16 cellular contexts compared by ENCODE assay signal in genomic region chr1:21927531-21928237, GRCh38. TPM values are rescaled to one million over a fixed set of nuclear protein-coding genes. Genes with fewer than 3 reads are reported as not detected.
DNase-seq lines count a peak whose midpoint lies in the region; ATAC-seq, FAIRE-seq and TF ChIP-seq lines count a peak whose summit lies in the region.
"Had no signal": no experiment of that assay in that cellular context is flagged by ENCODE, and none has a peak within 500 bp of the region (broad histone marks: within the 10 kb centered on the region; RNA-seq: fewer than 3 reads in every experiment).

No MANE protein-coding gene starts in this region.

- H3K4me1 ChIP-seq in HepG2 (ENCODE audit: insufficient read depth, low read length) (peaks cover 89% of the 10 kb centered on the region), right lobe of liver (no peaks in the 10 kb centered on the region), heart right ventricle (peaks cover 68 to 100% (median 98%) of the 10 kb centered on the region in 9 donors)
- H3K4me1 ChIP-seq in CD8-positive, alpha-beta memory T cell (ENCODE audit: insufficient read depth, low read length): no peaks in the 10 kb centered on the region

- POLR2A ChIA-PET in HepG2 (lab: Yijun Ruan, JAX): interaction anchor here (1.0 to 1.3 kb wide), 2 partner anchors 9 to 11 kb away, joined by 3 to 8 read pairs; partner anchors contain the start of gene HSPG2
- POLR2A ChIA-PET in CD8-positive, alpha-beta memory T cell (lab: Charles Lee): no interaction called here

- no peaks in the 10 kb centered on the region for H4K20me1 ChIP-seq in HepG2 (ENCODE audit: insufficient read depth, low read length)

- in situ Hi-C loops in HepG2 (cut with HindIII; ENCODE audit: extremely low pct_ligation_motif_present, low pct_unique_long_range_greater_than_20kb): no loop called here

- WGBS in HepG2 (ENCODE audit: low lambda C conversion rate): 0% methylated on average over 4 of the region's 12 CpGs
- WGBS in right lobe of liver (ENCODE audit: insufficient coverage, low coverage, low lambda C conversion rate, missing lambda C conversion rate): 71% methylated on average over 1 of the region's 12 CpGs
- 40 to 43% methylated on average over 12 of the region's 12 CpGs for WGBS in heart right ventricle, 2 donors

- TF ChIP-seq CTCF in HepG2 (CRISPR knock-in tag; IDR thresholded peaks at IDR 0.05) (no peak), right lobe of liver (IDR thresholded peaks at IDR 0.05) (no peak), heart right ventricle (IDR thresholded peaks at IDR 0.05) (no peak)

- no peak overlapping the region for H3K4me3 ChIP-seq in HepG2 (replicated peaks in 1 of 3; ENCODE audit: insufficient read depth in 1 of 3, low read depth in 2 of 3, low read length in 3 of 3)
- no peak overlapping the region for H3K4me3 ChIP-seq in right lobe of liver
- H3K4me3 ChIP-seq in heart right ventricle: peak overlapping the region in 2 of 10 donors; percentile 0 to 11
- no peak overlapping the region for H3K4me3 ChIP-seq in CD8-positive, alpha-beta memory T cell (ENCODE audit: low read length)

- no peaks in the 10 kb centered on the region; a peak in 1 of 5 replicates for H3K36me3 ChIP-seq in HepG2 (replicated peaks in 1 of 2; ENCODE audit: control insufficient read depth in 1 of 2, insufficient read depth in 2 of 2, low read length in 2 of 2)
- H3K36me3 ChIP-seq in right lobe of liver: no peaks in the 10 kb centered on the region
- H3K36me3 ChIP-seq in heart right ventricle: peaks cover 0 to 27% (median 0%) of the 10 kb centered on the region in 9 donors
- no peaks in the 10 kb centered on the region for H3K36me3 ChIP-seq in CD8-positive, alpha-beta memory T cell (ENCODE audit: insufficient read depth, low read length)

- no peaks in the 10 kb centered on the region for H3K36me3 Mint-ChIP-seq in CD8-positive, alpha-beta memory T cell
- H3K36me3 Mint-ChIP-seq: activated naive CD8-positive, alpha-beta T cell treated with anti-CD3 and anti-CD28 coated beads, Interleukin-2, amount 10 ng/mL, durations not matched to agents 7 days and 5 days had no signal

- no peaks in the 10 kb centered on the region for H3K4me1 Mint-ChIP-seq in CD8-positive, alpha-beta memory T cell
- H3K4me1 Mint-ChIP-seq: activated CD4-positive, alpha-beta memory T cell treated with anti-CD3 and anti-CD28 coated beads, Interleukin-2, amount 10 ng/mL, durations not matched to agents 7 days and 5 days; activated naive CD8-positive, alpha-beta T cell treated with anti-CD3 and anti-CD28 coated beads, Interleukin-2, amount 10 ng/mL, durations not matched to agents 7 days and 5 days had no signal

- DNase-seq in HepG2 (ENCODE audit: low spot score) (peak; percentile 79), right lobe of liver (no peak), heart right ventricle (peak; percentile 65 to 74), posterior vena cava (ENCODE audit: low spot score) (peak; percentile 91), iPS-NIHi11 (ENCODE audit: low spot score) (no peak)
- DNase-seq in CD8-positive, alpha-beta memory T cell: no peak
- DNase-seq in activated CD4-positive, CD25-positive, alpha-beta regulatory T cell (lab: John Stamatoyannopoulos, UW): no peak
- no peak for DNase-seq in stimulated activated CD4-positive, alpha-beta T cell treated with anti-CD3 and anti-CD28 coated beads, Interleukin-4, amount 100 ng/mL, for 4 hours
- DNase-seq: activated CD4-positive, alpha-beta memory T cell treated with anti-CD3 and anti-CD28 coated beads, Interleukin-2, amount 10 ng/mL, durations not matched to agents 7 days and 5 days; activated naive CD8-positive, alpha-beta T cell treated with anti-CD3 and anti-CD28 coated beads, Interleukin-2, amount 10 ng/mL, durations not matched to agents 7 days and 5 days; NCI-H1105 treated with DMSO at 0.1 percent for 48 hours; NK-92 treated with Interleukin-12 subunit alpha and Interleukin-12 subunit beta, amount 100 ng/mL, for 24 hours had no signal

- FAIRE-seq in HepG2 (lab: Jason Lieb, UNC): peak; percentile 78

- H2AFZ ChIP-seq in HepG2 (ENCODE audit: low read length): no peak overlapping the region

- peaks cover 7 to 16% of the 10 kb centered on the region in 2 donors for H3K27me3 Mint-ChIP-seq in CD8-positive, alpha-beta memory T cell
- H3K27me3 Mint-ChIP-seq: activated CD4-positive, alpha-beta memory T cell treated with anti-CD3 and anti-CD28 coated beads, Interleukin-2, amount 10 ng/mL, durations not matched to agents 7 days and 5 days had no signal

- intact Hi-C loops in HepG2 (cut with micrococcal nuclease; ENCODE audit: unreplicated experiment): no loop called here
- intact Hi-C loops in right lobe of liver (cut with DNase I): no loop called here
- intact Hi-C loops in heart right ventricle (cut with DNase I): no loop called here
- intact Hi-C loops in posterior vena cava (cut with DNase I): no loop called here

- H3K9ac ChIP-seq in HepG2 (ENCODE audit: insufficient read depth, low read depth, low read length): no peak overlapping the region

- H3K27me3 ChIP-seq in HepG2 (ENCODE audit: control insufficient read depth in 1 of 2, insufficient read depth in 2 of 2, low read length in 2 of 2) (no peaks in the 10 kb centered on the region), right lobe of liver (no peaks in the 10 kb centered on the region), heart right ventricle (no peaks in the 10 kb centered on the region)
- no peaks in the 10 kb centered on the region for H3K27me3 ChIP-seq in CD8-positive, alpha-beta memory T cell (ENCODE audit: insufficient read depth, low read length, poor library complexity, severe bottlenecking)

- BruUV-seq in HepG2 (replicated peaks; lab: Mats Ljungman, UMichigan): no TSS peak

- TF ChIP-seq RAD21 in HepG2 (CRISPR knock-in tag; IDR thresholded peaks at IDR 0.05): no peak

- H3K4me2 ChIP-seq in HepG2 (ENCODE audit: low read depth, low read length): peak overlapping the region; percentile 32

- H3K79me2 ChIP-seq in HepG2 (ENCODE audit: insufficient read depth, low read length): peaks cover 28% of the 10 kb centered on the region

- H3K27ac Mint-ChIP-seq in CD8-positive, alpha-beta memory T cell: no peak overlapping the region
- H3K27ac Mint-ChIP-seq: activated CD4-positive, alpha-beta memory T cell treated with anti-CD3 and anti-CD28 coated beads, Interleukin-2, amount 10 ng/mL, durations not matched to agents 7 days and 5 days; activated naive CD8-positive, alpha-beta T cell treated with anti-CD3 and anti-CD28 coated beads, Interleukin-2, amount 10 ng/mL, durations not matched to agents 7 days and 5 days had no signal

- TF ChIP-seq POLR2A in HepG2 (IDR thresholded peaks at IDR 0.05; ENCODE audit: insufficient read depth in 1 of 2, low read depth in 2 of 2, low read length in 2 of 2): no peak
- TF ChIP-seq POLR2A in right lobe of liver (IDR thresholded peaks at IDR 0.05): no peak

- CTCF ChIA-PET in HepG2 (lab: Yijun Ruan, JAX; ENCODE audit: low intra/inter-chr PET ratio, low total read pairs): no interaction called here
- CTCF ChIA-PET in CD8-positive, alpha-beta memory T cell (lab: Charles Lee): no interaction called here

- peak in 1 of 2 experiments; percentile 36; a peak in 1 of 4 replicates for TF ChIP-seq EP300 in HepG2 (IDR thresholded peaks at IDR 0.05; ENCODE audit: low read depth in 2 of 2, low read length in 2 of 2)
- peak; percentile 35; the same call in 1 of the 2 replicates for TF ChIP-seq EP300 in HepG2 (CRISPR knock-in tag; IDR thresholded peaks at IDR 0.05; ENCODE audit: borderline replicate concordance)

- H3K9me3 ChIP-seq in HepG2 (ENCODE audit: low read length) (no peaks in the 10 kb centered on the region), right lobe of liver (no peaks in the 10 kb centered on the region), heart right ventricle (no peaks in the 10 kb centered on the region)
- no peaks in the 10 kb centered on the region for H3K9me3 ChIP-seq in CD8-positive, alpha-beta memory T cell (ENCODE audit: low read length)

- H3K27ac ChIP-seq in HepG2 (ENCODE audit: extremely low read length, insufficient read depth, low read length) (no peak overlapping the region), right lobe of liver (peak overlapping the region in 1 of 3 donors; percentile 28), heart right ventricle (peak overlapping the region; percentile 79 to 99 (median 94))
- H3K27ac ChIP-seq in CD8-positive, alpha-beta memory T cell (ENCODE audit: low read depth, low read length): no peak overlapping the region
- H3K27ac ChIP-seq: epithelial cell of prostate had no signal

- no peaks in the 10 kb centered on the region for H3K9me3 Mint-ChIP-seq in CD8-positive, alpha-beta memory T cell
- H3K9me3 Mint-ChIP-seq: activated CD4-positive, alpha-beta memory T cell treated with anti-CD3 and anti-CD28 coated beads, Interleukin-2, amount 10 ng/mL, durations not matched to agents 7 days and 5 days; activated naive CD8-positive, alpha-beta T cell treated with anti-CD3 and anti-CD28 coated beads, Interleukin-2, amount 10 ng/mL, durations not matched to agents 7 days and 5 days had no signal

- no peak overlapping the region for H3K4me3 Mint-ChIP-seq in CD8-positive, alpha-beta memory T cell
- H3K4me3 Mint-ChIP-seq: activated CD4-positive, alpha-beta memory T cell treated with anti-CD3 and anti-CD28 coated beads, Interleukin-2, amount 10 ng/mL, durations not matched to agents 7 days and 5 days; activated naive CD8-positive, alpha-beta T cell treated with anti-CD3 and anti-CD28 coated beads, Interleukin-2, amount 10 ng/mL, durations not matched to agents 7 days and 5 days had no signal

- ATAC-seq in HepG2 (peak; percentile 63), right lobe of liver (no peak), heart right ventricle (peak; percentile 37 to 74 (median 56))
- ATAC-seq: left lobe of liver had no signal

RNA-seq across cellular contexts. Expression of gene HSPG2, which starts 9.4 kb away (rescaled TPM):
- total RNA-seq in HepG2 (2016; rRNA removed; fragmentation: Illumina TruSeq; extraction: Trizol) (5.6 and 9.1 TPM in 2 replicates), right lobe of liver (10 to 100 TPM; 31.3 to 90.9 (median 43.7) TPM), heart right ventricle (100 to 1,000 TPM; 249 to 508 (median 320) TPM), posterior vena cava (100 to 1,000 TPM; 682 to 919 TPM)
- total RNA-seq in HepG2 (2016; cell fraction: cytosol; rRNA removed; fragmentation: Illumina TruSeq; extraction: Trizol; ENCODE audit: low read depth): 4.1 and 4.6 TPM in 2 replicates
- total RNA-seq in HepG2 (2016; cell fraction: insoluble cytoplasmic fraction; rRNA removed; fragmentation: Illumina TruSeq; extraction: Trizol): 4.7 and 8.9 TPM in 2 replicates
- total RNA-seq in HepG2 (2016; cell fraction: membrane; rRNA removed; fragmentation: Illumina TruSeq; extraction: Trizol): 5.4 and 5.7 TPM in 2 replicates
- total RNA-seq in HepG2 (2016; cell fraction: nucleus; rRNA removed; fragmentation: Illumina TruSeq; extraction: Trizol): 28.3 and 31.6 TPM in 2 replicates
- polyA plus RNA-seq in HepG2 (2011; rRNA removed) (10.3 and 13.1 TPM in 2 replicates), heart right ventricle (100 to 1,000 TPM; 221 to 276 TPM)
- polyA plus RNA-seq in HepG2 (2011; cell fraction: cytosol; rRNA removed): 3.8 and 6.6 TPM in 2 replicates
- polyA plus RNA-seq in HepG2 (2011; cell fraction: nucleus; rRNA removed): 128 and 235 TPM in 2 replicates
- polyA plus RNA-seq in HepG2 (2012): 17.9 and 25.0 TPM in 2 replicates
- 1.9 TPM in 2 replicates for polyA plus RNA-seq in HepG2 (2016; cell fraction: cytosol; fragmentation: Illumina TruSeq; extraction: Trizol; ENCODE audit: low read depth)
- polyA plus RNA-seq in HepG2 (2016; cell fraction: insoluble cytoplasmic fraction; fragmentation: Illumina TruSeq; extraction: Trizol; ENCODE audit: low read depth): 7.0 and 9.8 TPM in 2 replicates
- polyA plus RNA-seq in HepG2 (2016; cell fraction: membrane; fragmentation: Illumina TruSeq; extraction: Trizol; ENCODE audit: low read depth): 2.8 TPM in 2 replicates
- 78.2 and 78.5 TPM in 2 replicates for polyA plus RNA-seq in HepG2 (2016; cell fraction: nucleus; fragmentation: Illumina TruSeq; extraction: Trizol; ENCODE audit: insufficient read depth, low read depth)
- polyA minus RNA-seq in HepG2 (2011; rRNA and poly(A)+ RNA removed; ENCODE audit: low replicate concordance): 24.8 and 26.5 TPM in 2 replicates
- 17.5 and 18.6 TPM in 2 replicates for polyA minus RNA-seq in HepG2 (2011; cell fraction: cytosol; rRNA and poly(A)+ RNA removed)
- polyA minus RNA-seq in HepG2 (2011; cell fraction: nucleus; rRNA and poly(A)+ RNA removed): 39.8 and 42.6 TPM in 2 replicates
- under 1 TPM; 0.24 to 0.72 TPM for total RNA-seq in CD8-positive, alpha-beta memory T cell
- not detected for polyA plus RNA-seq in CD8-positive, alpha-beta memory T cell

RNA-seq across cellular contexts. Expression of gene CELA3B, which starts 49.1 kb away (rescaled TPM):
- not detected in 2 replicates for total RNA-seq in HepG2 (2016; rRNA removed; fragmentation: Illumina TruSeq; extraction: Trizol)
- total RNA-seq in HepG2 (2016; cell fraction: cytosol; rRNA removed; fragmentation: Illumina TruSeq; extraction: Trizol; ENCODE audit: low read depth): not detected in 2 replicates
- not detected in 2 replicates for total RNA-seq in HepG2 (2016; cell fraction: insoluble cytoplasmic fraction; rRNA removed; fragmentation: Illumina TruSeq; extraction: Trizol)
- total RNA-seq in HepG2 (2016; cell fraction: membrane; rRNA removed; fragmentation: Illumina TruSeq; extraction: Trizol): not detected in 2 replicates
- total RNA-seq in HepG2 (2016; cell fraction: nucleus; rRNA removed; fragmentation: Illumina TruSeq; extraction: Trizol): not detected in 2 replicates
- 0.34 TPM in 1 of 2 replicates, not detected in the other for polyA plus RNA-seq in HepG2 (2011; rRNA removed)
- polyA plus RNA-seq in HepG2 (2011; cell fraction: cytosol; rRNA removed): 0.06 TPM in 1 of 2 replicates, not detected in the other
- polyA plus RNA-seq in HepG2 (2011; cell fraction: nucleus; rRNA removed): 0.21 TPM in 1 of 2 replicates, not detected in the other
- polyA plus RNA-seq in HepG2 (2012): 0.24 TPM in 1 of 2 replicates, not detected in the other
- not detected in 2 replicates for polyA plus RNA-seq in HepG2 (2016; cell fraction: cytosol; fragmentation: Illumina TruSeq; extraction: Trizol; ENCODE audit: low read depth)
- polyA plus RNA-seq in HepG2 (2016; cell fraction: insoluble cytoplasmic fraction; fragmentation: Illumina TruSeq; extraction: Trizol; ENCODE audit: low read depth): not detected in 2 replicates
- polyA plus RNA-seq in HepG2 (2016; cell fraction: membrane; fragmentation: Illumina TruSeq; extraction: Trizol; ENCODE audit: low read depth): not detected in 2 replicates
- polyA plus RNA-seq in HepG2 (2016; cell fraction: nucleus; fragmentation: Illumina TruSeq; extraction: Trizol; ENCODE audit: insufficient read depth, low read depth): not detected in 2 replicates
- 0.20 TPM in 1 of 2 replicates, not detected in the other for polyA minus RNA-seq in HepG2 (2011; rRNA and poly(A)+ RNA removed; ENCODE audit: low replicate concordance)
- not detected in 2 replicates for polyA minus RNA-seq in HepG2 (2011; cell fraction: cytosol; rRNA and poly(A)+ RNA removed)
- 0.52 and 1.2 TPM in 2 replicates for polyA minus RNA-seq in HepG2 (2011; cell fraction: nucleus; rRNA and poly(A)+ RNA removed)
- not detected for total RNA-seq in right lobe of liver
- 1 to 10 TPM in 7 of 10 donors, not detected in 3; 1.1 to 2.5 (median 1.3) TPM for total RNA-seq in heart right ventricle
- polyA plus RNA-seq in heart right ventricle: under 1 TPM in 1 of 2 donors, not detected in 1; 0.13 TPM
- 1 to 10 TPM in 1 of 2 donors, not detected in 1; 2.5 TPM for total RNA-seq in posterior vena cava
- not detected for total RNA-seq in CD8-positive, alpha-beta memory T cell
- polyA plus RNA-seq in CD8-positive, alpha-beta memory T cell: not detected
- total RNA-seq: A673; activated CD4-positive, alpha-beta memory T cell treated with anti-CD3 and anti-CD28 coated beads, Interleukin-2, amount 10 ng/mL, durations not matched to agents 7 days and 5 days; activated naive CD8-positive, alpha-beta T cell treated with anti-CD3 and anti-CD28 coated beads, Interleukin-2, amount 10 ng/mL, durations not matched to agents 7 days and 5 days; T-helper 1 cell treated with Interleukin-12 subunit alpha and Interleukin-12 subunit beta and Interleukin-4 antibody, amounts not matched to agents 30 ng/mL and 1 ng/mL, for 36 hours had no signal

Comparison
In these comparisons a context has a peak if more than half of its experiments do, and no peak if none do; other contexts are left out.
1. ATAC-seq: peak in HepG2 (single experiment) and heart right ventricle (8 of 8); none in right lobe of liver (0 of 4).
2. DNase-seq: peak in HepG2 (single experiment), heart right ventricle (2 of 2) and posterior vena cava (single experiment); none in right lobe of liver (0 of 3), CD8-positive, alpha-beta memory T cell (0 of 5), activated CD4-positive, CD25-positive, alpha-beta regulatory T cell (0 of 4), stimulated activated CD4-positive, alpha-beta T cell treated with anti-CD3 and anti-CD28 coated beads, Interleukin-4, amount 100 ng/mL, for 4 hours (0 of 2) and iPS-NIHi11 (single experiment).
3. H3K27ac ChIP-seq: peak in heart right ventricle (10 of 10); none in HepG2 (single experiment) and CD8-positive, alpha-beta memory T cell (single experiment).